ENCODE assay signal across 16 cellular contexts in the genomic region with DNA sequence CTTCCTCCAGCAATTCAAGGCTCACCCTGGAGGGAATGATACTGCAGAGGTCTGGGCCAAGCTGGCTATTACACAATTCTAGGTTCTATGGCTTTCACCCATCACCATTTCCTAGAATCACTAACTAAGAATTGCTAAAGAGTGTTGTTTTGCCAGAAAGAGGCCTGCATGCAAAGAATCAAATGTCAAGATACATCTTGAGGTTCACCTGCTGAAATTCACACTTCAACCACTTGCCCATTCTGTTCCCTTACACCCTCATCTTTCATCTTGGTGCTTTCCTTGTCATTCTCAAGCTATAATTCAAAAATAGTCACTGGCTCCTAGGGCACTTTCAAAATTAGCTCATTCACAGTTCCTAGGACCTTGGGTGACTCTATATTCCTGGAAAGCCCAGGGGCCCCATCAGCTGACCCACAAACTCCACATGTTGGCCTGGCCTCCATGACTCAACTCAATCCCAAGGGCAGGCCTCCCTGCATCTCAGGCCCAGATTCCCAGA. TPM values are rescaled to one million over a fixed set of nuclear protein-coding genes. Genes with fewer than 3 reads are reported as not detected.
A peak's percentile ranks its signal among the peaks of the same experiment; 100 is the strongest.
DNase-seq lines count a peak whose midpoint lies in the region; ATAC-seq, FAIRE-seq and TF ChIP-seq lines count a peak whose summit lies in the region.
"Had no signal": no experiment of that assay in that cellular context is flagged by ENCODE, and none has a peak within 500 bp of the region (broad histone marks: within the 10 kb centered on the region; RNA-seq: fewer than 3 reads in every experiment).

No MANE protein-coding gene starts in this region.

- no peaks in the 10 kb centered on the region for H3K9me3 ChIP-seq in psoas muscle
- H3K9me3 ChIP-seq: gastrocnemius medialis, sigmoid colon, SJCRH30 had no signal

- peaks cover 0 to 11% (median 0%) of the 10 kb centered on the region in 3 donors for H3K27me3 ChIP-seq in psoas muscle (ENCODE audit: insufficient read depth in 3 of 3, low read length in 2 of 3)
- H3K27me3 ChIP-seq: gastrocnemius medialis, sigmoid colon, SJCRH30 had no signal

- intact Hi-C loops in psoas muscle (cut with DNase I): loop anchor here in 1 of 2 donors (5.0 kb wide), 1 partner anchor 50 kb away; no protein-coding TSS in a partner anchor

- no peak overlapping the region for H3K4me3 Mint-ChIP-seq in nephron progenitor cell
- H3K4me3 Mint-ChIP-seq: CD14-positive monocyte had no signal

- peaks cover 22% of the 10 kb centered on the region for H3K4me1 ChIP-seq in psoas muscle

- no peak overlapping the region for H3K27ac Mint-ChIP-seq in nephron progenitor cell

- H3K36me3 Mint-ChIP-seq in nephron progenitor cell (ENCODE audit: low read depth): peaks cover 4% of the 10 kb centered on the region
- H3K36me3 Mint-ChIP-seq: CD14-positive monocyte had no signal

- peaks cover 21% of the 10 kb centered on the region for H3K27me3 Mint-ChIP-seq in nephron progenitor cell (ENCODE audit: low read depth, poor library complexity)

- DNase-seq in RCC 7860 (ENCODE audit: low spot score) (peak; percentile 39), fibroblast of peridontal ligament (ENCODE audit: extremely low read depth) (peak; percentile 47), psoas muscle (peak; percentile 59 to 64), nephron progenitor cell (no peak), NCI-H1417 treated with DMSO at 0.1 percent for 48 hours (lab: John Stamatoyannopoulos, UW) (no peak), SW480 (ENCODE audit: low spot score) (no peak)
- DNase-seq: effector CD4-positive, alpha-beta T cell; NCI-H187 treated with DMSO at 0.1 percent for 48 hours; NCI-H774; sigmoid colon; SJCRH30; substantia nigra; WERI-Rb-1 had no signal

- FAIRE-seq in RCC 7860 (lab: Jason Lieb, UNC): no peak

- peaks cover 20% of the 10 kb centered on the region for H3K4me1 Mint-ChIP-seq in nephron progenitor cell

- no peak overlapping the region for H3K27ac ChIP-seq in psoas muscle
- H3K27ac ChIP-seq: sigmoid colon, SJCRH30, WERI-Rb-1 had no signal

- ATAC-seq in GM18867 (IDR thresholded peaks at IDR 0.05; ENCODE audit: unreplicated experiment) (peak; percentile 62), psoas muscle (peak in 3 of 4 donors; percentile 69 to 73 (median 70))

- H3K36me3 ChIP-seq in psoas muscle (ENCODE audit: insufficient read depth in 1 of 2, low read depth in 1 of 2): no peaks in the 10 kb centered on the region
- H3K36me3 ChIP-seq: gastrocnemius medialis, sigmoid colon, WERI-Rb-1 had no signal

- no peak for TF ChIP-seq CTCF in psoas muscle (IDR thresholded peaks at IDR 0.05)
- no peak for TF ChIP-seq CTCF in nephron progenitor cell (IDR thresholded peaks at IDR 0.05)

- H3K4me3 ChIP-seq in psoas muscle: no peak overlapping the region
- H3K4me3 ChIP-seq: gastrocnemius medialis, sigmoid colon, SJCRH30 had no signal

- peaks cover 14% of the 10 kb centered on the region for H3K9me3 Mint-ChIP-seq in nephron progenitor cell
- H3K9me3 Mint-ChIP-seq: CD14-positive monocyte had no signal

RNA-seq across cellular contexts. Expression of gene APBB2, which starts 7.0 kb away (rescaled TPM):
- 10 to 100 TPM in 3 of 4 donors, 1 to 10 TPM in 1; 7.8 to 37.4 (median 12.7) TPM for total RNA-seq in psoas muscle
- 10 to 100 TPM in 1 of 3 donors, 1 to 10 TPM in 2; 3.1 to 12.5 (median 3.2) TPM for polyA plus RNA-seq in psoas muscle

RNA-seq across cellular contexts. Expression of gene UCHL1, which starts 49.3 kb away (rescaled TPM):
- total RNA-seq in psoas muscle: 10 to 100 TPM; 10.6 to 53.7 (median 25.7) TPM
- 10 to 100 TPM; 10.5 to 88.3 (median 23.4) TPM for polyA plus RNA-seq in psoas muscle
- polyA plus RNA-seq: CD14-positive monocyte had no signal

Comparison
In these comparisons a context has a peak if more than half of its experiments do, and no peak if none do; other contexts are left out.
1. DNase-seq: peak in RCC 7860 (single experiment), fibroblast of peridontal ligament (single experiment) and psoas muscle (2 of 2); none in nephron progenitor cell (single experiment), NCI-H1417 treated with DMSO at 0.1 percent for 48 hours (single experiment) and SW480 (single experiment).